In the genomic region with DNA sequence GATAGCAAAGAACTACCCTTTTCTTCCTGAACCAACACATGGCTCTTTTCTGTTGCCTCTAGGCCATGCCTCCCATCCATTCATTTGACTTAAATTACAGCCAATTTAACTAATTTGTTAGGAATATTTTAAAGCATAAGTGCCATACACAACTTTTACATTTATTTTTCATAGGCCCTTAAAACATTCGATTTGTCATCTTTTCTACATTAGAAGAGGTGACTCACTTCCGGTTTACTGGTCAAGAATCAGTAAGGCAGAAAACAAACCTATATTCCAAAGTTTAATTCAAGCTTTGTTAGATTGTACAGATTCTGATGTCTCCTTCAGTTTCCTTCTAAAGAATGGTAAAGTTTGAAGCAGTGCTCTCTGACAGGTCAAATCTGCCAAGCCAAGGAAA, we compare ENCODE assay signal across 22 cellular contexts.
"Had no signal": no experiment of that assay in that cellular context is flagged by ENCODE, and none has a peak within 500 bp of the region (broad histone marks: within the 10 kb centered on the region; RNA-seq: fewer than 3 reads in every experiment).

No MANE protein-coding gene starts in this region.

- H2AFZ ChIP-seq: hepatocyte had no signal

- H3K4me1 ChIP-seq: ascending aorta, esophagus squamous epithelium, foreskin keratinocyte, prostate gland, tibial artery had no signal

- H3K9me3 ChIP-seq: ascending aorta, esophagus squamous epithelium, mucosa of descending colon, prostate gland, tibial artery had no signal

- H3K36me3 ChIP-seq: ascending aorta, esophagus squamous epithelium, prostate gland, tibial artery had no signal

- H3K4me2 ChIP-seq: hepatocyte had no signal

- DNase-seq: activated CD4-positive, alpha-beta T cell treated with anti-CD3 and anti-CD28 coated beads, Interleukin-2, amount 50 U/mL, for 1 hour; activated CD8-positive, alpha-beta memory T cell treated with anti-CD3 and anti-CD28 coated beads, Interleukin-2, amount 50 U/mL, for 48 hours; activated effector memory CD4-positive, alpha-beta T cell treated with Interleukin-2 at 50 U/mL for 16 hours; activated naive CD4-positive, alpha-beta T cell treated with anti-CD3 and anti-CD28 coated beads, Interleukin-2, amount 50 U/mL, for 16 hours; activated T-cell treated with anti-CD3 and anti-CD28 coated beads, Interleukin-2, amount 50 U/mL, for 48 hours; effector CD4-positive, alpha-beta T cell; esophagus squamous epithelium; left cardiac atrium; mesenchymal stem cell; mucosa of descending colon; naive B cell; right cardiac atrium; stimulated activated CD4-positive, alpha-beta T cell treated with anti-CD3 and anti-CD28 coated beads, Interleukin-2, amount 100 ng/mL, for 24 hours; stimulated activated naive CD8-positive, alpha-beta T cell treated with anti-CD3 and anti-CD28 coated beads, Interleukin-15, Interleukin-2, amounts not matched to agents 100 U/mL and 50 U/mL, for 24 hours; substantia nigra; tibial artery had no signal

- H3K4me3 ChIP-seq: ascending aorta, coronary artery, esophagus squamous epithelium, hepatocyte, mucosa of descending colon, prostate gland, tibial artery had no signal

- H3K27me3 ChIP-seq: ascending aorta, esophagus squamous epithelium, foreskin keratinocyte, hepatocyte, tibial artery had no signal

- ATAC-seq: activated CD4-positive, CD25-positive, alpha-beta regulatory T cell treated with anti-CD3 and anti-CD28 coated beads, Interleukin-2, amount 50 U/mL, for 24 hours; foreskin keratinocyte; left cardiac atrium; mucosa of descending colon; right cardiac atrium; stimulated activated naive CD8-positive, alpha-beta T cell treated with anti-CD3 and anti-CD28 coated beads, Interleukin-15, Interleukin-2, amounts not matched to agents 100 U/mL and 50 U/mL, for 24 hours had no signal

- H3K27ac ChIP-seq: ascending aorta, coronary artery, esophagus squamous epithelium, foreskin keratinocyte, hepatocyte, prostate gland, tibial artery had no signal
